8 cellular contexts compared by ENCODE assay signal in the genomic region with DNA sequence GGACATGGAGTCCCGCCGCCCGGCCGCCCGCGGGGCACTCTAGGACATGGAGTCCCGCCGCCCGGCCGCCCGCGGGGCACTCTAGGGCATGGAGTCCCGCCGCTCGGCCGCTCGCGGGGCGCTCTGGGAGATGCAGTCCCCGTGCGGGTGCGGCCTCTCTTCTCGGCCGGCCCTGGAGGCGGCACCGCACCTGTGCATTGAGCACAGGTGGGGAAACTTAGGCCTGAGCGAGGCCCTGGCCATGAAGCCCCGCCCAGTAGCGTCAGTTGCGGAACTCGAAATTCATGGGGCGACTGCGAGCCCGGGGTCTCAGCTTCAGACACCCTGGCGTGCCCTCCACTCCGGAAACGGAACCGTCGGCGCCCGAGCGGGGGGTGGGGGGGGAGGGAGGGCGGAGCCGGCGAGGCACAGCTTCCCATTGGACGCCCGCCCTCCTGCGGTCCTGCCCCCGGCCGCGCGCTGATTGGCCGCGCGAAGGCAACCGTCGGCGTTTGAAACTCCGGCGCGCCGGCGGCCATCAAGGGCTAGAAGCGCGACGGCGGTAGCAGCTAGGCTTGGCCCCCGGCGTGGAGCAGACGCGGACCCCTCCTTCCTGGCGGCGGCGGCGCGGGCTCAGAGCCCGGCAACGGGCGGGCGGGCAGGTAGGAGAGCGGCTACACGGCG. TPM values are rescaled to one million over a fixed set of nuclear protein-coding genes. Genes with fewer than 3 reads are reported as not detected.
A peak's percentile ranks its signal among the peaks of the same experiment; 100 is the strongest.
DNase-seq lines count a peak whose midpoint lies in the region; ATAC-seq, FAIRE-seq and TF ChIP-seq lines count a peak whose summit lies in the region.

A gene (plus strand): TSS at position 519 of the 663 bp plus-strand sequence. CDS start 1,901 bp downstream, outside the sequence.
A gene with protein sequence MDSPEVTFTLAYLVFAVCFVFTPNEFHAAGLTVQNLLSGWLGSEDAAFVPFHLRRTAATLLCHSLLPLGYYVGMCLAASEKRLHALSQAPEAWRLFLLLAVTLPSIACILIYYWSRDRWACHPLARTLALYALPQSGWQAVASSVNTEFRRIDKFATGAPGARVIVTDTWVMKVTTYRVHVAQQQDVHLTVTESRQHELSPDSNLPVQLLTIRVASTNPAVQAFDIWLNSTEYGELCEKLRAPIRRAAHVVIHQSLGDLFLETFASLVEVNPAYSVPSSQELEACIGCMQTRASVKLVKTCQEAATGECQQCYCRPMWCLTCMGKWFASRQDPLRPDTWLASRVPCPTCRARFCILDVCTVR (minus strand): TSS at position 321 of the 663 bp plus-strand sequence. CDS start 486 bp downstream, outside the sequence.

- no peak for TF ChIP-seq CTCF in right atrium auricular region (IDR thresholded peaks at IDR 0.05)

- FAIRE-seq in GM18507 (lab: Jason Lieb, UNC), result peak; percentile 96
- FAIRE-seq in urothelium cell line (lab: Jason Lieb, UNC), result no peak

- peak; percentile 69 for ATAC-seq in HG02973 (IDR thresholded peaks at IDR 0.05; ENCODE audit: unreplicated experiment)

- H3K27me3 ChIP-seq in right atrium auricular region, result no peaks in the 10 kb centered on the region

- H3K9me3 ChIP-seq in right atrium auricular region, result no peaks in the 10 kb centered on the region

- H3K4me1 ChIP-seq in right atrium auricular region, result peaks cover 0 to 50% of the 10 kb centered on the region in 2 donors

- intact Hi-C loops in T-helper 2 cell treated with Interferon-gamma antibody and Interleukin-4, amounts not matched to agents 100 ng/mL and 5 ng/mL, for 36 hours (cut with micrococcal nuclease), result loop anchor here (1.0 to 2.0 kb wide), 4 partner anchors 9 to 541 kb away; a partner anchor contains a TSS

- DNase-seq in GM18507 (ENCODE audit: extremely low spot score, insufficient read length, low read depth), result peak; percentile 94
- DNase-seq in NCI-H1930 (lab: John Stamatoyannopoulos, UW), result peak; percentile 94 to 96
- peak; percentile 71 to 97 (median 94) for DNase-seq in anterior cingulate cortex (lab: John Stamatoyannopoulos, UW)
- DNase-seq in right atrium auricular region (ENCODE audit: low spot score), result peak; percentile 93
- peak; percentile 60 for DNase-seq in pulmonary artery endothelial cell (ENCODE audit: low read depth, low spot score)
- DNase-seq in urothelium cell line (ENCODE audit: low spot score), result peak; percentile 95

- H3K4me3 ChIP-seq in right atrium auricular region, result peak within 1 kb of the TSS; percentile 71 to 76

- H3K27ac ChIP-seq in right atrium auricular region, result peak within 1 kb of the TSS; percentile 92 to 95

- peaks cover 18% of the 10 kb centered on the region for H3K36me3 ChIP-seq in right atrium auricular region

RNA-seq across cellular contexts. Expression of the first gene that starts in this region (rescaled TPM):
- 220 and 221 TPM in 2 replicates for total RNA-seq in T-helper 2 cell treated with Interferon-gamma antibody and Interleukin-4, amounts not matched to agents 100 ng/mL and 5 ng/mL, for 36 hours
- total RNA-seq in right atrium auricular region, result 1 to 10 TPM; 3.7 to 5.3 TPM
- 18.1 and 34.7 TPM in 2 replicates for total RNA-seq in pulmonary artery endothelial cell

RNA-seq across cellular contexts. Expression of the second gene that starts in this region (rescaled TPM):
- total RNA-seq in T-helper 2 cell treated with Interferon-gamma antibody and Interleukin-4, amounts not matched to agents 100 ng/mL and 5 ng/mL, for 36 hours, result 21.5 and 23.6 TPM in 2 replicates
- total RNA-seq in right atrium auricular region (10 to 100 TPM; 59.0 to 75.4 TPM), pulmonary artery endothelial cell (20.1 and 32.4 TPM in 2 replicates)

Comparison
In these comparisons a context has a peak if more than half of its experiments do, and no peak if none do; other contexts are left out.
1. Peak in every context shown above with its lines: DNase-seq, ATAC-seq, H3K4me3 ChIP-seq and H3K27ac ChIP-seq.